Comparison of ENCODE assay signal across 2 cellular contexts in the genomic region with DNA sequence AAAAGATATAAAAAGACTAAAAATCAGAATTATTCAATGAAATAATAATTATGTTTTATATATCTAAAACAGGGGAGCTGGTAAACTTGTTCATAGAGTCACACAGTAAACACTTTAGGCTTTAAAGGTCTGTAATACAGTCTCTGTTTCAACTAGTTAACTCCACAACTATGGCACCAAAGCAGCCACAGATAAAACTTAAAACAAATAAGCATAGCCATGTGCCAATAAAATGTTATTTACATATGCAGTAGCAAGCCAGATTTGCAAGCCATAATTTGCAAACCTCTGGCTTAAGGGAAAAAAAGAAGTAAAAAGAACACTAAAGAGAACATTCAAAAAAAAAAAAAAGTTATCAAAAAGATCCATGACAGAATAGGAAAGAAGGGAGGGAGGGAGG.
TF ChIP-seq lines count a peak whose summit lies in the region.

No MANE protein-coding gene starts in this region.

TF ChIP-seq in liver, 16 proteins besides CTCF, POLR2A, EP300 and RAD21 (continued from another document):
- TF ChIP-seq, protein P1, sequence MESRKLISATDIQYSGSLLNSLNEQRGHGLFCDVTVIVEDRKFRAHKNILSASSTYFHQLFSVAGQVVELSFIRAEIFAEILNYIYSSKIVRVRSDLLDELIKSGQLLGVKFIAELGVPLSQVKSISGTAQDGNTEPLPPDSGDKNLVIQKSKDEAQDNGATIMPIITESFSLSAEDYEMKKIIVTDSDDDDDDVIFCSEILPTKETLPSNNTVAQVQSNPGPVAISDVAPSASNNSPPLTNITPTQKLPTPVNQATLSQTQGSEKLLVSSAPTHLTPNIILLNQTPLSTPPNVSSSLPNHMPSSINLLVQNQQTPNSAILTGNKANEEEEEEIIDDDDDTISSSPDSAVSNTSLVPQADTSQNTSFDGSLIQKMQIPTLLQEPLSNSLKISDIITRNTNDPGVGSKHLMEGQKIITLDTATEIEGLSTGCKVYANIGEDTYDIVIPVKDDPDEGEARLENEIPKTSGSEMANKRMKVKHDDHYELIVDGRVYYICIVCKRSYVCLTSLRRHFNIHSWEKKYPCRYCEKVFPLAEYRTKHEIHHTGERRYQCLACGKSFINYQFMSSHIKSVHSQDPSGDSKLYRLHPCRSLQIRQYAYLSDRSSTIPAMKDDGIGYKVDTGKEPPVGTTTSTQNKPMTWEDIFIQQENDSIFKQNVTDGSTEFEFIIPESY (IDR thresholded peaks at IDR 0.05): no peak
- TF ChIP-seq TAF1 (conservative IDR thresholded peaks at IDR 0.05): no peak
- no peak for TF ChIP-seq JUND (IDR thresholded peaks at IDR 0.05)
- TF ChIP-seq, protein P2, sequence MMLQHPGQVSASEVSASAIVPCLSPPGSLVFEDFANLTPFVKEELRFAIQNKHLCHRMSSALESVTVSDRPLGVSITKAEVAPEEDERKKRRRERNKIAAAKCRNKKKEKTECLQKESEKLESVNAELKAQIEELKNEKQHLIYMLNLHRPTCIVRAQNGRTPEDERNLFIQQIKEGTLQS (IDR thresholded peaks at IDR 0.05): no peak
- TF ChIP-seq NR2F2 (IDR thresholded peaks at IDR 0.05): no peak
- TF ChIP-seq FOXA2 (IDR thresholded peaks at IDR 0.05): peak; percentile 34
- no peak for TF ChIP-seq GABPA (IDR thresholded peaks at IDR 0.05 in 1 of 2, conservative IDR thresholded peaks at IDR 0.05 in 1 of 2)

TF ChIP-seq in WTC11, 78 proteins besides CTCF, POLR2A, EP300 and RAD21 (continued from another document):
- TF ChIP-seq, protein P3, sequence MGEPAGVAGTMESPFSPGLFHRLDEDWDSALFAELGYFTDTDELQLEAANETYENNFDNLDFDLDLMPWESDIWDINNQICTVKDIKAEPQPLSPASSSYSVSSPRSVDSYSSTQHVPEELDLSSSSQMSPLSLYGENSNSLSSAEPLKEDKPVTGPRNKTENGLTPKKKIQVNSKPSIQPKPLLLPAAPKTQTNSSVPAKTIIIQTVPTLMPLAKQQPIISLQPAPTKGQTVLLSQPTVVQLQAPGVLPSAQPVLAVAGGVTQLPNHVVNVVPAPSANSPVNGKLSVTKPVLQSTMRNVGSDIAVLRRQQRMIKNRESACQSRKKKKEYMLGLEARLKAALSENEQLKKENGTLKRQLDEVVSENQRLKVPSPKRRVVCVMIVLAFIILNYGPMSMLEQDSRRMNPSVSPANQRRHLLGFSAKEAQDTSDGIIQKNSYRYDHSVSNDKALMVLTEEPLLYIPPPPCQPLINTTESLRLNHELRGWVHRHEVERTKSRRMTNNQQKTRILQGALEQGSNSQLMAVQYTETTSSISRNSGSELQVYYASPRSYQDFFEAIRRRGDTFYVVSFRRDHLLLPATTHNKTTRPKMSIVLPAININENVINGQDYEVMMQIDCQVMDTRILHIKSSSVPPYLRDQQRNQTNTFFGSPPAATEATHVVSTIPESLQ (CRISPR knock-in tag; IDR thresholded peaks at IDR 0.05): no peak
- TF ChIP-seq, protein P4, sequence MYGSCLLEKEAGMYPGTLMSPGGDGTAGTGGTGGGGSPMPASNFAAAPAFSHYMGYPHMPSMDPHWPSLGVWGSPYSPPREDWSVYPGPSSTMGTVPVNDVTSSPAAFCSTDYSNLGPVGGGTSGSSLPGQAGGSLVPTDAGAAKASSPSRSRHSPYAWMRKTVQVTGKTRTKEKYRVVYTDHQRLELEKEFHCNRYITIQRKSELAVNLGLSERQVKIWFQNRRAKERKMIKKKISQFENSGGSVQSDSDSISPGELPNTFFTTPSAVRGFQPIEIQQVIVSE (CRISPR knock-in tag; IDR thresholded peaks at IDR 0.05; ENCODE audit: borderline replicate concordance): no peak
- TF ChIP-seq TEAD1 (CRISPR knock-in tag; IDR thresholded peaks at IDR 0.05) (no peak), FOXP1 (CRISPR knock-in tag; IDR thresholded peaks at IDR 0.05; ENCODE audit: borderline replicate concordance) (no peak), ATF1 (CRISPR knock-in tag; IDR thresholded peaks at IDR 0.05) (no peak), OVOL2 (CRISPR knock-in tag; IDR thresholded peaks at IDR 0.05; ENCODE audit: borderline replicate concordance) (no peak), TEAD4 (CRISPR knock-in tag; IDR thresholded peaks at IDR 0.05) (no peak), NFATC4 (CRISPR knock-in tag; IDR thresholded peaks at IDR 0.05) (no peak), JAZF1 (CRISPR knock-in tag; IDR thresholded peaks at IDR 0.05) (no peak), IRF2 (CRISPR knock-in tag; IDR thresholded peaks at IDR 0.05; ENCODE audit: borderline replicate concordance, low read depth) (no peak), MXD4 (CRISPR knock-in tag; IDR thresholded peaks at IDR 0.05; ENCODE audit: borderline replicate concordance) (no peak)
- TF ChIP-seq, protein P5, sequence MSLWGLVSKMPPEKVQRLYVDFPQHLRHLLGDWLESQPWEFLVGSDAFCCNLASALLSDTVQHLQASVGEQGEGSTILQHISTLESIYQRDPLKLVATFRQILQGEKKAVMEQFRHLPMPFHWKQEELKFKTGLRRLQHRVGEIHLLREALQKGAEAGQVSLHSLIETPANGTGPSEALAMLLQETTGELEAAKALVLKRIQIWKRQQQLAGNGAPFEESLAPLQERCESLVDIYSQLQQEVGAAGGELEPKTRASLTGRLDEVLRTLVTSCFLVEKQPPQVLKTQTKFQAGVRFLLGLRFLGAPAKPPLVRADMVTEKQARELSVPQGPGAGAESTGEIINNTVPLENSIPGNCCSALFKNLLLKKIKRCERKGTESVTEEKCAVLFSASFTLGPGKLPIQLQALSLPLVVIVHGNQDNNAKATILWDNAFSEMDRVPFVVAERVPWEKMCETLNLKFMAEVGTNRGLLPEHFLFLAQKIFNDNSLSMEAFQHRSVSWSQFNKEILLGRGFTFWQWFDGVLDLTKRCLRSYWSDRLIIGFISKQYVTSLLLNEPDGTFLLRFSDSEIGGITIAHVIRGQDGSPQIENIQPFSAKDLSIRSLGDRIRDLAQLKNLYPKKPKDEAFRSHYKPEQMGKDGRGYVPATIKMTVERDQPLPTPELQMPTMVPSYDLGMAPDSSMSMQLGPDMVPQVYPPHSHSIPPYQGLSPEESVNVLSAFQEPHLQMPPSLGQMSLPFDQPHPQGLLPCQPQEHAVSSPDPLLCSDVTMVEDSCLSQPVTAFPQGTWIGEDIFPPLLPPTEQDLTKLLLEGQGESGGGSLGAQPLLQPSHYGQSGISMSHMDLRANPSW (CRISPR knock-in tag; conservative IDR thresholded peaks at IDR 0.05; ENCODE audit: low read depth): no peak
- TF ChIP-seq, protein P6, sequence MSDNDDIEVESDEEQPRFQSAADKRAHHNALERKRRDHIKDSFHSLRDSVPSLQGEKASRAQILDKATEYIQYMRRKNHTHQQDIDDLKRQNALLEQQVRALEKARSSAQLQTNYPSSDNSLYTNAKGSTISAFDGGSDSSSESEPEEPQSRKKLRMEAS (CRISPR knock-in tag; IDR thresholded peaks at IDR 0.05): no peak
- TF ChIP-seq, protein P7, sequence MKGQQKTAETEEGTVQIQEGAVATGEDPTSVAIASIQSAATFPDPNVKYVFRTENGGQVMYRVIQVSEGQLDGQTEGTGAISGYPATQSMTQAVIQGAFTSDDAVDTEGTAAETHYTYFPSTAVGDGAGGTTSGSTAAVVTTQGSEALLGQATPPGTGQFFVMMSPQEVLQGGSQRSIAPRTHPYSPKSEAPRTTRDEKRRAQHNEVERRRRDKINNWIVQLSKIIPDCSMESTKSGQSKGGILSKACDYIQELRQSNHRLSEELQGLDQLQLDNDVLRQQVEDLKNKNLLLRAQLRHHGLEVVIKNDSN (CRISPR knock-in tag; IDR thresholded peaks at IDR 0.05): no peak
